In the genomic region with DNA sequence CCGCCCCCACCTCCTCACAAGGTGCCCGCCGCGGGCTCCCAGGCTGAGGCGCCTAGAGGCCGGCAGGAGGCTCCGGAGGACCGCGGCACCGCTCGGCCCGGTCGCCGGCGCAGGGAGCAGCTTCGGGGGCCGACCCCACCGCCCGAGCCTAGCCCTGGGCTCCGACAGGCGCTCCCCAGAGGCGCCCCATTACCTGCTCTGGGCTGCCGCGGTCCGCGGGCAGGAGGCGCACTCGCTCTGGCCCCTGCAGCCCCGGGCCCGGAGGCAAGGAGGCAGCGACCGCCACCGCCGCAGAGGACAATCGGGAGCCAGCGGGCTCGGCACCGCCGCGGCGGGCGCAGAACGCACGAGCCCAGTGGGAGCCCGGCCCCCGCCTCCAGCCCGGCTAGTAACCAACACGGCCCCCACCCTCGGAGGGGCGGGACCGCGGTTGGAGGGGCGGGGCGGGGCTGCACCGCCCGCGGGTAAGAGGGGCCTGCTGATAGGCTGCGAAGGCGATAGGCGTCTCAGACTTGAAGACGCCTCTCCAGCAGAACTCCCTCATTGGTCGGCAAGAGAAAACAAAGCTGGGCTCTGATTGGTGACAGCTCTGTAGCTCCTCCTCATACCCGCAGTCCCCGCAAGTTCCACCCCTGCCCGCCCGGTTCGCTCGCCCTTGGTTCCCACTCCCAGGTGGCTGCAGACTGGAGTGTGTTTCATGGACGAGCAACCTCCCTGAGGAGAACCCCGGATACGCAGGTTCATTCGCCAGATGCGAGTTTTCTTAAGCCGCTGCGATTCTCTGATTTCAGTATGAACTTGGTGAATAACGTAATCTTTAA, we compare ENCODE assay signal across 8 cellular contexts. TPM values are rescaled to one million over a fixed set of nuclear protein-coding genes. Genes with fewer than 3 reads are reported as not detected.
DNase-seq lines count a peak whose midpoint lies in the region; ATAC-seq and TF ChIP-seq lines count a peak whose summit lies in the region.

MPP7 (minus strand) TSS at position 397 of the 821 bp plus-strand sequence. CDS start 64,460 bp downstream, outside the sequence.

- peak within 1 kb of the TSS; percentile 63 for H3K4me3 ChIP-seq in SJSA1

- H3K27me3 Mint-ChIP-seq in HFFc6 (ENCODE audit: insufficient read depth) (peaks cover 35% of the 10 kb centered on the region), neural crest cell (ENCODE audit: low read depth) (peaks cover 62% of the 10 kb centered on the region)
- H3K27me3 Mint-ChIP-seq in stimulated activated naive CD8-positive, alpha-beta T cell treated with anti-CD3 and anti-CD28 coated beads, Interleukin-15, amount 100 ng/mL, for 72 hours, result no peaks in the 10 kb centered on the region

- H3K36me3 Mint-ChIP-seq in HFFc6 (ENCODE audit: low read depth), result no peaks in the 10 kb centered on the region
- H3K36me3 Mint-ChIP-seq in neural crest cell (ENCODE audit: low read depth), result no peaks in the 10 kb centered on the region

- H3K9me3 ChIP-seq in SJSA1 (replicated peaks), result no peaks in the 10 kb centered on the region

- H3K4me3 Mint-ChIP-seq in HFFc6 (peak within 1 kb of the TSS; percentile 91), neural crest cell (peak within 1 kb of the TSS; percentile 92)
- peak within 1 kb of the TSS; percentile 86 to 87 for H3K4me3 Mint-ChIP-seq in stimulated activated naive CD8-positive, alpha-beta T cell treated with anti-CD3 and anti-CD28 coated beads, Interleukin-15, amount 100 ng/mL, for 72 hours

- H3K27ac ChIP-seq in SJSA1, result no peak within 1 kb of the TSS

- peaks cover 9% of the 10 kb centered on the region for H3K4me1 Mint-ChIP-seq in HFFc6 (ENCODE audit: low read depth)
- H3K4me1 Mint-ChIP-seq in neural crest cell, result peaks cover 10% of the 10 kb centered on the region
- H3K4me1 Mint-ChIP-seq in stimulated activated naive CD8-positive, alpha-beta T cell treated with anti-CD3 and anti-CD28 coated beads, Interleukin-15, amount 100 ng/mL, for 72 hours, result peaks cover 61% of the 10 kb centered on the region

- ATAC-seq in stimulated activated naive CD8-positive, alpha-beta T cell treated with anti-CD3 and anti-CD28 coated beads, Interleukin-15, amount 100 ng/mL, for 72 hours, result peak; percentile 92

- H3K36me3 ChIP-seq in SJSA1, result no peaks in the 10 kb centered on the region

- no peaks in the 10 kb centered on the region for H3K9me3 Mint-ChIP-seq in HFFc6
- no peaks in the 10 kb centered on the region for H3K9me3 Mint-ChIP-seq in neural crest cell
- H3K9me3 Mint-ChIP-seq in stimulated activated naive CD8-positive, alpha-beta T cell treated with anti-CD3 and anti-CD28 coated beads, Interleukin-15, amount 100 ng/mL, for 72 hours, result no peaks in the 10 kb centered on the region

- peaks cover 39% of the 10 kb centered on the region for H3K27me3 ChIP-seq in SJSA1 (replicated peaks)

- peak; percentile 63 for TF ChIP-seq CTCF in HFFc6 (IDR thresholded peaks at IDR 0.05)
- peak; percentile 55 for TF ChIP-seq CTCF in neural crest cell (conservative IDR thresholded peaks at IDR 0.05)

- H3K4me1 ChIP-seq in SJSA1 (replicated peaks), result peaks cover 4% of the 10 kb centered on the region; the same call in 1 of the 2 replicates

- DNase-seq in GF-D8 (lab: John Stamatoyannopoulos, UW) (peak; percentile 1), HFFc6 (peak; percentile 97), MV-4-11 (lab: John Stamatoyannopoulos, UW) (peak; percentile 97), SJSA1 (ENCODE audit: low read depth in 1 of 2, low spot score in 2 of 2) (peak; percentile 93 to 96), foreskin melanocyte (peak; percentile 94), neural crest cell (ENCODE audit: low read depth, low spot score) (peak; percentile 88)
- DNase-seq in activated naive CD4-positive, alpha-beta T cell treated with Interleukin-2 at 50 U/mL for 16 hours, result peak; percentile 97
- peak; percentile 97 for DNase-seq in stimulated activated naive CD8-positive, alpha-beta T cell treated with anti-CD3 and anti-CD28 coated beads, Interleukin-15, amount 100 ng/mL, for 72 hours

- H3K27ac Mint-ChIP-seq in HFFc6, result no peak within 1 kb of the TSS
- H3K27ac Mint-ChIP-seq in neural crest cell (ENCODE audit: unreplicated experiment), result no peak within 1 kb of the TSS
- peak within 1 kb of the TSS; percentile 63 to 81 for H3K27ac Mint-ChIP-seq in stimulated activated naive CD8-positive, alpha-beta T cell treated with anti-CD3 and anti-CD28 coated beads, Interleukin-15, amount 100 ng/mL, for 72 hours

RNA-seq across cellular contexts. Expression of gene MPP7, which starts in this region (rescaled TPM):
- 1 to 10 TPM in 2 of 6 experiments, under 1 TPM in 4; 0.80 to 2.6 (median 0.86) TPM for total RNA-seq in HFFc6 (2021; fragmentation: NEBNext Ultra II Directional; extraction: Animal tissue kit (Norgen Biotek cat#: 25700))
- 1.6 and 1.7 TPM in 2 replicates for total RNA-seq in SJSA1 (2014; rRNA removed; shearing (Covaris generic))
- total RNA-seq in neural crest cell, result 2.3 TPM in 2 replicates

Comparison
In these comparisons a context has a peak if more than half of its experiments do, and no peak if none do; other contexts are left out.
1. DNase-seq: peak in every context shown above with its lines; median percentile 97 in HFFc6; 97 in MV-4-11; 97 in activated naive CD4-positive, alpha-beta T cell treated with Interleukin-2 at 50 U/mL for 16 hours; 97 in stimulated activated naive CD8-positive, alpha-beta T cell treated with anti-CD3 and anti-CD28 coated beads, Interleukin-15, amount 100 ng/mL, for 72 hours; 94 in SJSA1; 94 in foreskin melanocyte; 88 in neural crest cell; 1 in GF-D8.
2. H3K27ac Mint-ChIP-seq: peak in stimulated activated naive CD8-positive, alpha-beta T cell treated with anti-CD3 and anti-CD28 coated beads, Interleukin-15, amount 100 ng/mL, for 72 hours (2 of 2); none in HFFc6 (single experiment) and neural crest cell (single experiment).
3. Peak in every context shown above with its lines, with median percentiles within 50 percentile points of each other: H3K4me3 Mint-ChIP-seq.